Comparison of ENCODE assay signal across 21 cellular contexts in the genomic region with DNA sequence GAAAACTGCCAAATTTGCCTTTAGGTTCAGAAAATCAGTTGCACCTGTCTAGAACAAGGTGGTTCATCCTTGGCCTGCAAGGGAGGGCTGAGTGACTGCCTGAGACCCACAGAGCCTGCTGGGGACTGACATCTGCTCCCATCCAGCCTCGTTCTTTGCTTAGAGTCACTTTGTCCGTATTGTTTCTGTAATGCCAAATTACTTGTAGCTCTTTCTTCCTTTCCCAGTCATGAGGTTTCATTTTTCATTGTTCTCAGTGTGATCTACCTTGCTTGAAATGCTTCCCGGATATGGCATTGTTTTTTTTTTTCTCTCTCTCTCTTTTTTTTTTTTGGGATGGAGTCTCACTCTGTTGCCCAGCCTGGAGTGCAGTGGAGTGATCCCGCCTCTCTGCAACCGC. TPM values are rescaled to one million over a fixed set of nuclear protein-coding genes. Genes with fewer than 3 reads are reported as not detected.
A peak's percentile ranks its signal among the peaks of the same experiment; 100 is the strongest.
DNase-seq lines count a peak whose midpoint lies in the region; ATAC-seq, FAIRE-seq and TF ChIP-seq lines count a peak whose summit lies in the region.
"Had no signal": no experiment of that assay in that cellular context is flagged by ENCODE, and none has a peak within 500 bp of the region (broad histone marks: within the 10 kb centered on the region; RNA-seq: fewer than 3 reads in every experiment).

No MANE protein-coding gene starts in this region.

- TF ChIP-seq RAD21 in HepG2 (CRISPR knock-in tag; IDR thresholded peaks at IDR 0.05), result no peak

- no peaks in the 10 kb centered on the region for H4K20me1 ChIP-seq in BLaER1
- no peaks in the 10 kb centered on the region for H4K20me1 ChIP-seq in HepG2 (ENCODE audit: insufficient read depth, low read length)

- POLR2A ChIA-PET in HepG2 (lab: Yijun Ruan, JAX), result interaction anchor here (0.6 to 1.3 kb wide), 6 partner anchors 12 to 66 kb away, joined by 3 to 16 read pairs (median 4); no protein-coding TSS in a partner anchor

- TF ChIP-seq POLR2A in HepG2 (IDR thresholded peaks at IDR 0.05; ENCODE audit: insufficient read depth in 1 of 2, low read depth in 2 of 2, low read length in 2 of 2), result no peak

- no peak overlapping the region for H2AFZ ChIP-seq in HepG2 (ENCODE audit: low read length)

- DNase-seq in ascending aorta (ENCODE audit: low spot score in 2 of 2) (no peak), HepG2 (ENCODE audit: low spot score) (no peak), HPDE6-E6E7 (ENCODE audit: extremely low spot score) (no peak)
- DNase-seq in stimulated activated naive CD8-positive, alpha-beta T cell treated with anti-CD3 and anti-CD28 coated beads, Interleukin-15, Interleukin-2, amounts not matched to agents 100 U/mL and 50 U/mL, for 24 hours, result no peak
- DNase-seq: activated CD4-positive, CD25-positive, alpha-beta regulatory T cell treated with anti-CD3 and anti-CD28 coated beads, Interleukin-2, amount 50 U/mL, for 72 hours; body of pancreas; foreskin melanocyte; MM.1S; NCI-H1436 treated with DMSO at 0.1 percent for 48 hours; NCI-H226; nucleus accumbens; stimulated activated CD4-positive, alpha-beta T cell treated with anti-CD3 and anti-CD28 coated beads, Interleukin-1b, Interleukin-23, amount 100 ng/mL, for 48 hours; T1000 had no signal

- CTCF ChIA-PET in HepG2 (lab: Yijun Ruan, JAX; ENCODE audit: low intra/inter-chr PET ratio, low total read pairs), result no interaction called here

- ATAC-seq in HepG2 (no peak; the same call in 2 of the 3 replicates), GM21825 (IDR thresholded peaks at IDR 0.05; ENCODE audit: unreplicated experiment) (no peak), HG02981 (IDR thresholded peaks at IDR 0.05; ENCODE audit: unreplicated experiment) (no peak)
- no peak for ATAC-seq in stimulated activated naive CD8-positive, alpha-beta T cell treated with anti-CD3 and anti-CD28 coated beads, Interleukin-15, Interleukin-2, amounts not matched to agents 100 U/mL and 50 U/mL, for 24 hours
- ATAC-seq: activated naive CD4-positive, alpha-beta T cell treated with anti-CD3 and anti-CD28 coated beads, Interleukin-2, amount 50 U/mL, for 72 hours; HCT116 had no signal

- BruUV-seq in HepG2 (replicated peaks; lab: Mats Ljungman, UMichigan), result no TSS peak

- H3K79me2 ChIP-seq in HepG2 (ENCODE audit: insufficient read depth, low read length), result peaks cover 33% of the 10 kb centered on the region

- intact Hi-C loops in ascending aorta (cut with DNase I), result no loop called here
- intact Hi-C loops in HepG2 (cut with micrococcal nuclease; ENCODE audit: unreplicated experiment), result loop anchor here (5.0 kb wide), 1 partner anchor 594 kb away; no protein-coding TSS in a partner anchor

- TF ChIP-seq EP300 in HepG2 (IDR thresholded peaks at IDR 0.05; ENCODE audit: low read depth in 2 of 2, low read length in 2 of 2), result no peak
- no peak for TF ChIP-seq EP300 in HepG2 (CRISPR knock-in tag; IDR thresholded peaks at IDR 0.05; ENCODE audit: borderline replicate concordance)

- H3K27me3 ChIP-seq in BLaER1 (no peaks in the 10 kb centered on the region), ascending aorta (no peaks in the 10 kb centered on the region), HepG2 (ENCODE audit: control insufficient read depth in 1 of 2, insufficient read depth in 2 of 2, low read length in 2 of 2) (no peaks in the 10 kb centered on the region), skeletal muscle tissue (ENCODE audit: control insufficient read depth in 3 of 3, insufficient read depth in 3 of 3, low read length in 3 of 3) (no peaks in the 10 kb centered on the region)
- H3K27me3 ChIP-seq: body of pancreas had no signal

- H3K9me3 ChIP-seq in BLaER1 (peaks cover 30% of the 10 kb centered on the region), ascending aorta (no peaks in the 10 kb centered on the region), HepG2 (ENCODE audit: low read length) (no peaks in the 10 kb centered on the region), skeletal muscle tissue (ENCODE audit: control insufficient read depth in 3 of 3, low read length in 3 of 3) (no peaks in the 10 kb centered on the region)
- H3K9me3 ChIP-seq: body of pancreas had no signal

- H3K4me3 ChIP-seq in BLaER1 (no peak overlapping the region), ascending aorta (no peak overlapping the region), HepG2 (replicated peaks in 1 of 3; ENCODE audit: insufficient read depth in 1 of 3, low read depth in 2 of 3, low read length in 3 of 3) (no peak overlapping the region), skeletal muscle tissue (ENCODE audit: low read length in 3 of 3) (no peak overlapping the region)
- H3K4me3 ChIP-seq: body of pancreas had no signal

- H3K27ac ChIP-seq in BLaER1 (peak overlapping the region; percentile 89), ascending aorta (peak overlapping the region; percentile 85 to 93), HepG2 (ENCODE audit: extremely low read length, insufficient read depth, low read length) (peak overlapping the region; percentile 83), skeletal muscle tissue (ENCODE audit: low read depth, low read length) (peak overlapping the region; percentile 76)
- H3K27ac ChIP-seq: epithelial cell of prostate had no signal

- H3K36me3 ChIP-seq in BLaER1 (peaks cover 17% of the 10 kb centered on the region; the same call in 1 of the 2 replicates), ascending aorta (no peaks in the 10 kb centered on the region), HepG2 (replicated peaks in 1 of 2; ENCODE audit: control insufficient read depth in 1 of 2, insufficient read depth in 2 of 2, low read length in 2 of 2) (no peaks in the 10 kb centered on the region; a peak in 2 of 5 replicates), skeletal muscle tissue (ENCODE audit: control insufficient read depth in 3 of 3, insufficient read depth in 3 of 3, low read length in 3 of 3) (no peaks in the 10 kb centered on the region)

- WGBS in HepG2 (ENCODE audit: low lambda C conversion rate), result 87% methylated on average over 5 of the region's 5 CpGs

- no peak for FAIRE-seq in HepG2 (lab: Jason Lieb, UNC)

- H3K4me2 ChIP-seq in BLaER1 (peak overlapping the region; percentile 92), HepG2 (ENCODE audit: low read depth, low read length) (peak overlapping the region; percentile 68)

- in situ Hi-C loops in HepG2 (cut with HindIII; ENCODE audit: extremely low pct_ligation_motif_present, low pct_unique_long_range_greater_than_20kb), result no loop called here

- H3K9ac ChIP-seq in BLaER1 (no peak overlapping the region), HepG2 (ENCODE audit: insufficient read depth, low read depth, low read length) (no peak overlapping the region), skeletal muscle tissue (ENCODE audit: low read depth in 1 of 3, low read length in 3 of 3) (no peak overlapping the region)

- peaks cover 48% of the 10 kb centered on the region for H3K4me1 ChIP-seq in BLaER1
- peaks cover 0 to 22% of the 10 kb centered on the region in 2 donors for H3K4me1 ChIP-seq in ascending aorta
- H3K4me1 ChIP-seq in HepG2 (ENCODE audit: insufficient read depth, low read length), result peaks cover 82% of the 10 kb centered on the region
- H3K4me1 ChIP-seq in skeletal muscle tissue (ENCODE audit: control insufficient read depth in 3 of 3, insufficient read depth in 3 of 3, low read length in 3 of 3), result peaks cover 14 to 28% (median 18%) of the 10 kb centered on the region in 3 donors

- TF ChIP-seq CTCF in ascending aorta (IDR thresholded peaks at IDR 0.05), result no peak
- TF ChIP-seq CTCF in HepG2 (CRISPR knock-in tag; IDR thresholded peaks at IDR 0.05), result no peak

TF ChIP-seq in HepG2, 621 proteins besides CTCF, POLR2A, EP300 and RAD21:
- no peak for TF ChIP-seq HNRNPK (IDR thresholded peaks at IDR 0.05; ENCODE audit: low read depth, low read length, poor library complexity, severe bottlenecking)
- 0 out of 2 replicates have a peak, but pooled peaks have one; percentile 2 for TF ChIP-seq ZNF614 (CRISPR knock-in tag; IDR thresholded peaks at IDR 0.05; ENCODE audit: borderline replicate concordance)

RNA-seq across cellular contexts. Expression of gene TSPAN9, which starts 21.3 kb away (rescaled TPM):
- total RNA-seq in ascending aorta, result 109 TPM
- total RNA-seq in HepG2 (2016; rRNA removed; fragmentation: Illumina TruSeq; extraction: Trizol), result 11.6 and 18.1 TPM in 2 replicates
- 2.5 and 3.1 TPM in 2 replicates for total RNA-seq in HepG2 (2016; cell fraction: cytosol; rRNA removed; fragmentation: Illumina TruSeq; extraction: Trizol; ENCODE audit: low read depth)
- total RNA-seq in HepG2 (2016; cell fraction: insoluble cytoplasmic fraction; rRNA removed; fragmentation: Illumina TruSeq; extraction: Trizol), result 9.6 and 21.5 TPM in 2 replicates
- total RNA-seq in HepG2 (2016; cell fraction: membrane; rRNA removed; fragmentation: Illumina TruSeq; extraction: Trizol), result 4.4 and 4.6 TPM in 2 replicates
- 16.9 and 19.5 TPM in 2 replicates for total RNA-seq in HepG2 (2016; cell fraction: nucleus; rRNA removed; fragmentation: Illumina TruSeq; extraction: Trizol)
- polyA plus RNA-seq in HepG2 (2011; rRNA removed), result 42.3 and 58.2 TPM in 2 replicates
- 38.6 and 41.6 TPM in 2 replicates for polyA plus RNA-seq in HepG2 (2011; cell fraction: cytosol; rRNA removed)
- polyA plus RNA-seq in HepG2 (2011; cell fraction: nucleus; rRNA removed), result 55.3 and 55.7 TPM in 2 replicates
- polyA plus RNA-seq in HepG2 (2012), result 27.2 and 58.7 TPM in 2 replicates
- 2.2 and 3.0 TPM in 2 replicates for polyA plus RNA-seq in HepG2 (2016; cell fraction: cytosol; fragmentation: Illumina TruSeq; extraction: Trizol; ENCODE audit: low read depth)
- polyA plus RNA-seq in HepG2 (2016; cell fraction: insoluble cytoplasmic fraction; fragmentation: Illumina TruSeq; extraction: Trizol; ENCODE audit: low read depth), result 9.6 and 13.8 TPM in 2 replicates
- polyA plus RNA-seq in HepG2 (2016; cell fraction: membrane; fragmentation: Illumina TruSeq; extraction: Trizol; ENCODE audit: low read depth), result 4.1 TPM in 2 replicates
- 31.0 and 34.1 TPM in 2 replicates for polyA plus RNA-seq in HepG2 (2016; cell fraction: nucleus; fragmentation: Illumina TruSeq; extraction: Trizol; ENCODE audit: insufficient read depth, low read depth)
- 9.4 and 96.3 TPM in 2 replicates for polyA minus RNA-seq in HepG2 (2011; rRNA and poly(A)+ RNA removed; ENCODE audit: low replicate concordance)
- polyA minus RNA-seq in HepG2 (2011; cell fraction: cytosol; rRNA and poly(A)+ RNA removed), result 25.1 and 32.3 TPM in 2 replicates
- polyA minus RNA-seq in HepG2 (2011; cell fraction: nucleus; rRNA and poly(A)+ RNA removed), result 27.2 and 29.7 TPM in 2 replicates
- total RNA-seq in skeletal muscle tissue, result 66.3 TPM
- polyA plus RNA-seq: IgD-negative memory B cell had no signal
